Comparison of ENCODE assay signal across 8 cellular contexts in the genomic region with DNA sequence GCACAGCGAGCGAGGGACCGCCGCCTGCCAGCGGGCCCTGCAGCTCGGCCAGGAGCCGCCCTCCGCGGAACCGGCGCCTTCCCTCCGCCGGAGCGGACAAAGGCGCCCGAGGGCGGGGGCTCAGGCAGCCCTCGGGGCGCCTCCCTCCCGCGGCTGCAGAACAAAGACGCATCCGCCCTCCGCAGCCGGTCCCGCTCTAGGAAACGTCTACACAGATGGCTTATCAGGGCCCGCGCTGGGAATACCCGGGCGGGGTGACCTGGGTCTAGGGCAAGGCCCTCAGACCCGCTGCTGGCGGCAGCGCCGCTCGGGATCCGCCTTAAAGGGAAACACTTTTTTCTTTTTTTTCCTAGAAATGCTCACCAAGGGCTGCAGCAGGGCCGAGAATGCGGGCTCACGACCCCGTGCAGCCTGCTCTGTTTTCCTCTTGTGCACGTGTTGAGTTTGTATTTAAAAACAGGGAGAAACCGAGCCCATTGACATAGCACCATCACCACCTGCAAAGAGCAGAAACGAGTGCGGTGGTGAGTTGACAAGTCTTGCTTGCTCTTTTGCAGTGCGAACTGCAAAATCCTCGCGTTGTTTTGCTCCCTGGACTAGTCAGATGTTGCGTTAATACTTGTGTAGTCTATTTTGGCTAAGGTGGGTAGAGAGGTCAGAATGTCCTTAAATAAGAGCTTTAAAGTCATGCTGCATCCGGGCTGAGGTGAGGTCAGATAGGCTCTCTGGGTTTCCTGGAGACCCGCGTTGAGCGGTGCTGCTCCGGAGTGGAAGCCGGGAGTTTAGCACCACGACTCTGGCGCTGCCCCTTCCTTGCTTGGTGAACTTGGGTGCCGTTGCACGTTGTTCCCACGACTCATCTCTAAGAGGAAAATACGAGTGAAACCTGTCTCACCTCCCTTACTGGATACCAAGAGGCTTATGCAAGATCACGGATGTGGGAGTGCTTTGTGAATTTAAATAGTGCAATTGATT. TPM values are rescaled to one million over a fixed set of nuclear protein-coding genes. Genes with fewer than 3 reads are reported as not detected.
DNase-seq lines count a peak whose midpoint lies in the region; ATAC-seq and TF ChIP-seq lines count a peak whose summit lies in the region.

No MANE protein-coding gene starts in this region.

- H3K79me2 ChIP-seq in neural cell (replicated peaks; ENCODE audit: insufficient read depth, low read length) = peaks cover 25% of the 10 kb centered on the region

- peaks cover 27% of the 10 kb centered on the region for H3K4me1 ChIP-seq in CD4-positive, CD25-positive, alpha-beta regulatory T cell (ENCODE audit: control insufficient read depth, insufficient read depth, low read length, poor library complexity, severe bottlenecking)
- H3K4me1 ChIP-seq in thoracic aorta (ENCODE audit: control insufficient read depth in 1 of 2, low read depth in 2 of 2) = peaks cover 3 to 18% of the 10 kb centered on the region in 2 donors

- DNase-seq in CD4-positive, CD25-positive, alpha-beta regulatory T cell = peak; percentile 12 to 68 (median 62)
- DNase-seq in OCI-M1 (lab: John Stamatoyannopoulos, UW) = peak; percentile 35
- DNase-seq in activated T-helper 1 cell treated with anti-CD3 and anti-CD28 coated beads, Interleukin-2, amount 50 U/mL, for 16 hours (ENCODE audit: low read depth in 1 of 2, low spot score in 1 of 2) = peak; percentile 12 to 48
- peak; percentile 50 for DNase-seq in fibroblast of pulmonary artery (ENCODE audit: low read depth)
- DNase-seq in thoracic aorta (ENCODE audit: low spot score) = no peak

- TF ChIP-seq CTCF in fibroblast of pulmonary artery (IDR thresholded peaks at IDR 0.05; ENCODE audit: low read length, missing control alignments) (no peak), neural cell (IDR thresholded peaks at IDR 0.05; ENCODE audit: poor library complexity, severe bottlenecking) (no peak), thoracic aorta (IDR thresholded peaks at IDR 0.05) (no peak)

- H3K36me3 Mint-ChIP-seq in CD4-positive, CD25-positive, alpha-beta regulatory T cell = no peaks in the 10 kb centered on the region

- no peaks in the 10 kb centered on the region for H3K9me3 ChIP-seq in CD4-positive, CD25-positive, alpha-beta regulatory T cell (ENCODE audit: control insufficient read depth in 2 of 2, low read length in 2 of 2)
- H3K9me3 ChIP-seq in neural cell (ENCODE audit: low read length) (no peaks in the 10 kb centered on the region), thoracic aorta (no peaks in the 10 kb centered on the region)

- no peak for TF ChIP-seq RAD21 in neural cell (conservative IDR thresholded peaks at IDR 0.05)

- peaks cover 6 to 28% (median 20%) of the 10 kb centered on the region in 4 donors for H3K4me1 Mint-ChIP-seq in CD4-positive, CD25-positive, alpha-beta regulatory T cell

- no peaks in the 10 kb centered on the region for H3K36me3 ChIP-seq in CD4-positive, CD25-positive, alpha-beta regulatory T cell (ENCODE audit: control insufficient read depth, insufficient read depth, low read length)
- H3K36me3 ChIP-seq in neural cell (ENCODE audit: insufficient read depth, low read length) (no peaks in the 10 kb centered on the region), thoracic aorta (no peaks in the 10 kb centered on the region)

- H3K27ac ChIP-seq in CD4-positive, CD25-positive, alpha-beta regulatory T cell (ENCODE audit: insufficient read depth, low read length, poor library complexity, severe bottlenecking) = peak overlapping the region; percentile 71
- H3K27ac ChIP-seq in neural cell (ENCODE audit: low read length) = peak overlapping the region; percentile 89
- peak overlapping the region; percentile 85 to 86 for H3K27ac ChIP-seq in thoracic aorta

- H3K27me3 ChIP-seq in CD4-positive, CD25-positive, alpha-beta regulatory T cell (ENCODE audit: control insufficient read depth, insufficient read depth, low read length) = peaks cover 18% of the 10 kb centered on the region
- H3K27me3 ChIP-seq in neural cell (ENCODE audit: insufficient read depth, low read depth, low read length) (no peaks in the 10 kb centered on the region), thoracic aorta (replicated peaks; ENCODE audit: insufficient read depth) (no peaks in the 10 kb centered on the region)

- peak overlapping the region; percentile 9 for H2AFZ ChIP-seq in neural cell (ENCODE audit: low read depth, low read length)

- H3K27me3 Mint-ChIP-seq in CD4-positive, CD25-positive, alpha-beta regulatory T cell = peaks cover 27% of the 10 kb centered on the region

- H3F3A ChIP-seq in neural cell (ENCODE audit: insufficient read depth, low read length, poor library complexity, severe bottlenecking) = no peaks in the 10 kb centered on the region

- ATAC-seq in CD4-positive, CD25-positive, alpha-beta regulatory T cell (ENCODE audit: low read depth in 2 of 2) = peak in 1 of 2 donors; percentile 1
- ATAC-seq in GM19467 (IDR thresholded peaks at IDR 0.05; ENCODE audit: unreplicated experiment) (peak; percentile 24), HG03565 (IDR thresholded peaks at IDR 0.05; ENCODE audit: unreplicated experiment) (peak; percentile 18), thoracic aorta (ENCODE audit: insufficient number of reproducible peaks, low FRiP score, low read depth) (peak; percentile 31)

- no peaks in the 10 kb centered on the region for H3K9me2 ChIP-seq in neural cell (ENCODE audit: insufficient read depth, low read length)

- H3K27ac Mint-ChIP-seq in CD4-positive, CD25-positive, alpha-beta regulatory T cell = peak overlapping the region in 2 of 3 donors; percentile 93

- H3K9ac ChIP-seq in neural cell (ENCODE audit: low read length) = peak overlapping the region; percentile 88

- TF ChIP-seq EP300 in neural cell (conservative IDR thresholded peaks at IDR 0.05; ENCODE audit: poor library complexity, severe bottlenecking) = peak; percentile 5

- H4K20me1 ChIP-seq in neural cell (ENCODE audit: insufficient read depth) = no peaks in the 10 kb centered on the region

- peaks cover 0 to 2% (median 0%) of the 10 kb centered on the region in 7 donors for H3K9me3 Mint-ChIP-seq in CD4-positive, CD25-positive, alpha-beta regulatory T cell

- peak overlapping the region; percentile 87 for H3K4me3 ChIP-seq in CD4-positive, CD25-positive, alpha-beta regulatory T cell (ENCODE audit: low read depth, low read length)
- peak overlapping the region; percentile 63 for H3K4me3 ChIP-seq in fibroblast of pulmonary artery (replicated peaks; ENCODE audit: low read depth, low read length)
- H3K4me3 ChIP-seq in neural cell (ENCODE audit: low read length) = peak overlapping the region; percentile 94
- H3K4me3 ChIP-seq in thoracic aorta = peak overlapping the region; percentile 92

- H3K4me3 Mint-ChIP-seq in CD4-positive, CD25-positive, alpha-beta regulatory T cell = peak overlapping the region; percentile 93 to 97 (median 95)

- H3K4me2 ChIP-seq in neural cell (ENCODE audit: low read length) = peak overlapping the region; percentile 43

TF ChIP-seq in neural cell, 6 proteins besides CTCF, POLR2A, EP300 and RAD21:
- TF ChIP-seq TAF1 (IDR thresholded peaks at IDR 0.05; ENCODE audit: low read depth) = peak; percentile 22
- peak; percentile 53 for TF ChIP-seq SMC3 (conservative IDR thresholded peaks at IDR 0.05; ENCODE audit: poor library complexity)
- peak; percentile 69 for TF ChIP-seq MXI1 (conservative IDR thresholded peaks at IDR 0.05; ENCODE audit: poor library complexity, severe bottlenecking)
- TF ChIP-seq, protein P1, sequence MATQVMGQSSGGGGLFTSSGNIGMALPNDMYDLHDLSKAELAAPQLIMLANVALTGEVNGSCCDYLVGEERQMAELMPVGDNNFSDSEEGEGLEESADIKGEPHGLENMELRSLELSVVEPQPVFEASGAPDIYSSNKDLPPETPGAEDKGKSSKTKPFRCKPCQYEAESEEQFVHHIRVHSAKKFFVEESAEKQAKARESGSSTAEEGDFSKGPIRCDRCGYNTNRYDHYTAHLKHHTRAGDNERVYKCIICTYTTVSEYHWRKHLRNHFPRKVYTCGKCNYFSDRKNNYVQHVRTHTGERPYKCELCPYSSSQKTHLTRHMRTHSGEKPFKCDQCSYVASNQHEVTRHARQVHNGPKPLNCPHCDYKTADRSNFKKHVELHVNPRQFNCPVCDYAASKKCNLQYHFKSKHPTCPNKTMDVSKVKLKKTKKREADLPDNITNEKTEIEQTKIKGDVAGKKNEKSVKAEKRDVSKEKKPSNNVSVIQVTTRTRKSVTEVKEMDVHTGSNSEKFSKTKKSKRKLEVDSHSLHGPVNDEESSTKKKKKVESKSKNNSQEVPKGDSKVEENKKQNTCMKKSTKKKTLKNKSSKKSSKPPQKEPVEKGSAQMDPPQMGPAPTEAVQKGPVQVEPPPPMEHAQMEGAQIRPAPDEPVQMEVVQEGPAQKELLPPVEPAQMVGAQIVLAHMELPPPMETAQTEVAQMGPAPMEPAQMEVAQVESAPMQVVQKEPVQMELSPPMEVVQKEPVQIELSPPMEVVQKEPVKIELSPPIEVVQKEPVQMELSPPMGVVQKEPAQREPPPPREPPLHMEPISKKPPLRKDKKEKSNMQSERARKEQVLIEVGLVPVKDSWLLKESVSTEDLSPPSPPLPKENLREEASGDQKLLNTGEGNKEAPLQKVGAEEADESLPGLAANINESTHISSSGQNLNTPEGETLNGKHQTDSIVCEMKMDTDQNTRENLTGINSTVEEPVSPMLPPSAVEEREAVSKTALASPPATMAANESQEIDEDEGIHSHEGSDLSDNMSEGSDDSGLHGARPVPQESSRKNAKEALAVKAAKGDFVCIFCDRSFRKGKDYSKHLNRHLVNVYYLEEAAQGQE (IDR thresholded peaks at IDR 0.05; ENCODE audit: borderline replicate concordance) = peak; percentile 37
- TF ChIP-seq EZH2 (IDR thresholded peaks at IDR 0.05; ENCODE audit: borderline replicate concordance, insufficient read depth, low read length, poor library complexity, severe bottlenecking) = no peak
- no peak for TF ChIP-seq POLR2AphosphoS5 (IDR thresholded peaks at IDR 0.05)

RNA-seq across cellular contexts. Expression of gene RPS6KA2, which starts 1.1 kb away (rescaled TPM):
- 5.2 TPM for total RNA-seq in CD4-positive, CD25-positive, alpha-beta regulatory T cell
- polyA plus RNA-seq in CD4-positive, CD25-positive, alpha-beta regulatory T cell = 1 to 10 TPM; 3.3 to 7.4 (median 4.6) TPM
- 34.3 and 38.9 TPM in 2 replicates for polyA plus RNA-seq in neural cell
- polyA minus RNA-seq in neural cell = 79.6 and 81.3 TPM in 2 replicates
- total RNA-seq in thoracic aorta = 10 to 100 TPM; 59.5 to 75.4 TPM

RNA-seq across cellular contexts. Expression of gene RAMACL, which starts 41.7 kb away (rescaled TPM):
- 0.52 TPM for total RNA-seq in CD4-positive, CD25-positive, alpha-beta regulatory T cell
- polyA plus RNA-seq in CD4-positive, CD25-positive, alpha-beta regulatory T cell = under 1 TPM; 0.16 to 0.35 (median 0.30) TPM
- 1.6 and 1.9 TPM in 2 replicates for polyA plus RNA-seq in neural cell
- 5.2 and 5.4 TPM in 2 replicates for polyA minus RNA-seq in neural cell
- 1 to 10 TPM; 4.6 to 4.7 TPM for total RNA-seq in thoracic aorta
